In the genomic region with DNA sequence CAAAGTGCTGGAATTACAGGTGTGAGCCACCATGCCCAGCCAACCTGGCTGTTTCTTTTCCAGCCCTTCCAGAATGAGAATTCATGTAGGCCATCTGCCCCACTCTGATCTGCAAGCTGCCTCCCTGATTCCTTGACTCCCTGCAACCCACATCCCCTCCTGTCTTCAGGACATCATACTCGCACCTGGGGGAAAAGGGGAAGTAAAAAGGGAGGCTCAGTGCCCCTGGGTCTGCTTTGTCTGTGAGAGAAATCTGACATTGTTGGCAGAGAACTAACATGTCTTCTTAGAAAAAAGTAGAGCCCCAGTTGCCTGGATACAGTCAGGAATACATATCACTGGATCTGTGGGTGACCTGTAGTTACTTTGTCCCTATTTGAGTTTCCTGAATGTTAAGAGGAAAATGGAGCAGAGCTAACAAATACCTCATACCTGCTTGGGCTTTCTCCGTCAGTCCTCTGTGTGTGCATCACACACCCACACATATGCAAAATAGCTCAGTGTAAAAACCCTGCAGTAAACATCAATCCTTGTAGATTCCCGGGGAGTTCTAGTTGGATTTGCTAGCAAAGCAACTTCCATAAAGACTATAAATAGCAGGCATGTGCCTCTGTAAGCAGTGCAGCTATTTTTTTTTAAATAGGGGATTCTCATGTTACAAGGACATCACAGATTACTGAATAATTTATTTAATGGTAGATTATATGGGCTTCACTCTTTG, we compare ENCODE assay signal across 10 cellular contexts.
DNase-seq lines count a peak whose midpoint lies in the region; ATAC-seq, FAIRE-seq and TF ChIP-seq lines count a peak whose summit lies in the region.
"Had no signal": no experiment of that assay in that cellular context is flagged by ENCODE, and none has a peak within 500 bp of the region (broad histone marks: within the 10 kb centered on the region; RNA-seq: fewer than 3 reads in every experiment).

No MANE protein-coding gene starts in this region.

- no peaks in the 10 kb centered on the region for H3K9me3 ChIP-seq in OCI-LY1 (ENCODE audit: low read length)
- H3K9me3 ChIP-seq in psoas muscle: no peaks in the 10 kb centered on the region
- H3K9me3 ChIP-seq in gastroesophageal sphincter: no peaks in the 10 kb centered on the region

- 43 to 46% (median 45%) methylated on average over 3 of the region's 3 CpGs for WGBS in psoas muscle, 3 donors
- WGBS in gastroesophageal sphincter (ENCODE audit: low coverage in 1 of 2), 2 donors: 13 to 17% methylated on average over 2 of the region's 3 CpGs

- FAIRE-seq in GM18507 (lab: Jason Lieb, UNC): peak; percentile 58

- TF ChIP-seq EP300 in gastroesophageal sphincter (IDR thresholded peaks at IDR 0.05): no peak

- peak overlapping the region; percentile 62 for H3K9ac ChIP-seq in OCI-LY1 (ENCODE audit: low read length)

- H3K4me1 ChIP-seq in OCI-LY1 (ENCODE audit: insufficient read depth, low read length, severe bottlenecking) (peaks cover 92% of the 10 kb centered on the region), psoas muscle (peaks cover 8% of the 10 kb centered on the region), gastroesophageal sphincter (peaks cover 0 to 7% (median 0%) of the 10 kb centered on the region in 3 donors)

- H3K27ac ChIP-seq in OCI-LY1 (ENCODE audit: low read depth, low read length, poor library complexity, severe bottlenecking) (peak overlapping the region; percentile 100), psoas muscle (no peak overlapping the region), gastroesophageal sphincter (no peak overlapping the region)

- H4K20me1 ChIP-seq in OCI-LY1 (ENCODE audit: insufficient read depth, low read length): no peaks in the 10 kb centered on the region

- no peak for TF ChIP-seq POLR2A in gastroesophageal sphincter (IDR thresholded peaks at IDR 0.05)

- H2AFZ ChIP-seq in OCI-LY1 (ENCODE audit: low read length): no peak overlapping the region

- TF ChIP-seq CTCF in OCI-LY1 (IDR thresholded peaks at IDR 0.05; ENCODE audit: low read length): no peak
- no peak for TF ChIP-seq CTCF in psoas muscle (IDR thresholded peaks at IDR 0.05)
- no peak for TF ChIP-seq CTCF in gastroesophageal sphincter (IDR thresholded peaks at IDR 0.05)

- no peaks in the 10 kb centered on the region for H3K79me2 ChIP-seq in OCI-LY1 (ENCODE audit: insufficient read depth, low read length)

- DNase-seq in GM18507 (ENCODE audit: extremely low spot score, insufficient read length, low read depth) (no peak), left colon (no peak), cerebellum (ENCODE audit: low spot score) (no peak), psoas muscle (no peak)
- no peak for DNase-seq in stimulated activated CD4-positive, alpha-beta T cell treated with anti-CD3 and anti-CD28 coated beads, Interleukin-4, amount 100 ng/mL, for 1 hour
- DNase-seq: DND-41, NCI-H1436 had no signal

- no peaks in the 10 kb centered on the region for H3K27me3 ChIP-seq in OCI-LY1 (ENCODE audit: insufficient read depth, low read length)
- peaks cover 0 to under 1% (median 0%) of the 10 kb centered on the region in 3 donors for H3K27me3 ChIP-seq in psoas muscle (ENCODE audit: insufficient read depth in 3 of 3, low read length in 2 of 3)
- H3K27me3 ChIP-seq in gastroesophageal sphincter: no peaks in the 10 kb centered on the region

- peak overlapping the region; percentile 74 for H3K4me2 ChIP-seq in OCI-LY1 (ENCODE audit: low read length)

- H3K4me3 ChIP-seq in OCI-LY1 (ENCODE audit: low read depth, low read length, poor library complexity, severe bottlenecking) (peak overlapping the region; percentile 25), psoas muscle (no peak overlapping the region), gastroesophageal sphincter (no peak overlapping the region)

- H3K36me3 ChIP-seq in OCI-LY1 (ENCODE audit: insufficient read depth, low read length): peaks cover 6% of the 10 kb centered on the region; the same call in 1 of the 2 replicates
- H3K36me3 ChIP-seq in psoas muscle (ENCODE audit: insufficient read depth in 1 of 2, low read depth in 1 of 2): no peaks in the 10 kb centered on the region
- H3K36me3 ChIP-seq in gastroesophageal sphincter: no peaks in the 10 kb centered on the region

- ATAC-seq in HG02610 (IDR thresholded peaks at IDR 0.05; ENCODE audit: unreplicated experiment): peak; percentile 49
- peak; percentile 47 for ATAC-seq in left colon
- ATAC-seq in psoas muscle: no peak
- ATAC-seq in gastroesophageal sphincter: no peak

- no peaks in the 10 kb centered on the region for H3K9me2 ChIP-seq in OCI-LY1 (ENCODE audit: low read depth, low read length)

- intact Hi-C loops in left colon (cut with DNase I, micrococcal nuclease): no loop called here
- intact Hi-C loops in psoas muscle (cut with DNase I): no loop called here

- H3F3A ChIP-seq in OCI-LY1 (ENCODE audit: insufficient read depth, low read length): peaks cover 21% of the 10 kb centered on the region

Comparison
In these comparisons a context has a peak if more than half of its experiments do, and no peak if none do; other contexts are left out.
1. ATAC-seq: peak in HG02610 (single experiment) and left colon (single experiment); none in psoas muscle (0 of 4) and gastroesophageal sphincter (single experiment).